Comparison of ENCODE assay signal across 10 cellular contexts in genomic region chr5:40385544-40385943, GRCh38.
DNase-seq lines count a peak whose midpoint lies in the region; ATAC-seq and TF ChIP-seq lines count a peak whose summit lies in the region.
"Had no signal": no experiment of that assay in that cellular context is flagged by ENCODE, and none has a peak within 500 bp of the region (broad histone marks: within the 10 kb centered on the region; RNA-seq: fewer than 3 reads in every experiment).

No MANE protein-coding gene starts in this region.

- H3K4me3 ChIP-seq in astrocyte of the cerebellum (ENCODE audit: low read depth, low read length), result no peak overlapping the region
- H3K4me3 ChIP-seq: coronary artery had no signal

- no peaks in the 10 kb centered on the region for H3K27me3 Mint-ChIP-seq in natural killer cell treated with Interleukin-12 subunit alpha and Interleukin-12 subunit beta and Interleukin-15 and Interleukin-18, amount 100 ng/mL, for 72 hours

- peak overlapping the region; percentile 93 to 96 for H3K27ac Mint-ChIP-seq in natural killer cell treated with Interleukin-12 subunit alpha and Interleukin-12 subunit beta and Interleukin-15 and Interleukin-18, amount 100 ng/mL, for 72 hours

- peaks cover 13% of the 10 kb centered on the region for H3K36me3 Mint-ChIP-seq in natural killer cell treated with Interleukin-12 subunit alpha and Interleukin-12 subunit beta and Interleukin-15 and Interleukin-18, amount 100 ng/mL, for 72 hours

- ATAC-seq in GM18502 (IDR thresholded peaks at IDR 0.05; ENCODE audit: poor library complexity, unreplicated experiment), result peak; percentile 1
- peak in 1 of 2 donors; percentile 2 for ATAC-seq in natural killer cell treated with Interleukin-12 subunit alpha and Interleukin-12 subunit beta and Interleukin-15 and Interleukin-18, amount 100 ng/mL, for 72 hours
- ATAC-seq in GM18907 (IDR thresholded peaks at IDR 0.05; ENCODE audit: unreplicated experiment), result no peak
- no peak for ATAC-seq in HG02852 (IDR thresholded peaks at IDR 0.05; ENCODE audit: unreplicated experiment)

- DNase-seq in LHCN-M2 (ENCODE audit: low read depth), result peak; percentile 78
- peak; percentile 27 for DNase-seq in astrocyte of the cerebellum (ENCODE audit: low read depth)
- no peak for DNase-seq in natural killer cell treated with Interleukin-12 subunit alpha and Interleukin-12 subunit beta and Interleukin-15 and Interleukin-18, amount 100 ng/mL, for 72 hours (ENCODE audit: low spot score)
- no peak for DNase-seq in erythroblast (lab: John Stamatoyannopoulos, UW)
- DNase-seq: NCI-H146, WERI-Rb-1 had no signal

- in situ Hi-C loops in astrocyte of the cerebellum (cut with HindIII; ENCODE audit: low sequenced_read_pairs), result no loop called here

- peaks cover 3% of the 10 kb centered on the region for H3K9me3 Mint-ChIP-seq in natural killer cell treated with Interleukin-12 subunit alpha and Interleukin-12 subunit beta and Interleukin-15 and Interleukin-18, amount 100 ng/mL, for 72 hours

- no peak for TF ChIP-seq CTCF in astrocyte of the cerebellum (IDR thresholded peaks at IDR 0.05; ENCODE audit: low read depth, low read length, missing control alignments)

- H3K4me1 Mint-ChIP-seq in natural killer cell treated with Interleukin-12 subunit alpha and Interleukin-12 subunit beta and Interleukin-15 and Interleukin-18, amount 100 ng/mL, for 72 hours (ENCODE audit: low read depth in 2 of 2), result peaks cover 77 to 87% of the 10 kb centered on the region in 2 donors

- peak overlapping the region; percentile 75 for H3K4me3 Mint-ChIP-seq in natural killer cell treated with Interleukin-12 subunit alpha and Interleukin-12 subunit beta and Interleukin-15 and Interleukin-18, amount 100 ng/mL, for 72 hours

- no peak for TF ChIP-seq POLR2A in erythroblast (IDR thresholded peaks at IDR 0.05; ENCODE audit: low read length)

Comparison
In these comparisons a context has a peak if more than half of its experiments do, and no peak if none do; other contexts are left out.
1. DNase-seq: peak in LHCN-M2 (single experiment) and astrocyte of the cerebellum (single experiment); none in natural killer cell treated with Interleukin-12 subunit alpha and Interleukin-12 subunit beta and Interleukin-15 and Interleukin-18, amount 100 ng/mL, for 72 hours (single experiment) and erythroblast (0 of 2).